8 cellular contexts compared by ENCODE assay signal in genomic region chr9:87793292-87793691, GRCh38.
DNase-seq lines count a peak whose midpoint lies in the region; ATAC-seq, FAIRE-seq and TF ChIP-seq lines count a peak whose summit lies in the region.

No MANE protein-coding gene starts in this region.

- no peaks in the 10 kb centered on the region for H3K9me3 ChIP-seq in A549
- no peaks in the 10 kb centered on the region for H3K9me3 ChIP-seq in adipocyte (ENCODE audit: control insufficient read depth, low read length)
- no peaks in the 10 kb centered on the region for H3K9me3 ChIP-seq in left lung

- CTCF ChIA-PET in A549 (lab: Yijun Ruan, JAX) = interaction anchor here (0.6 to 15.5 kb wide), 10 partner anchors 9 to 649 kb away, joined by 3 to 150 read pairs (median 4); no protein-coding TSS in a partner anchor

- H3K4me1 ChIP-seq in A549 = peaks cover 46% of the 10 kb centered on the region
- peaks cover 30% of the 10 kb centered on the region for H3K4me1 ChIP-seq in adipocyte (ENCODE audit: control insufficient read depth, insufficient read depth, low read length)
- peaks cover 0 to 38% of the 10 kb centered on the region in 2 donors for H3K4me1 ChIP-seq in left lung

- no peak; a peak in 1 of 5 replicates for TF ChIP-seq RAD21 in A549 (conservative IDR thresholded peaks at IDR 0.05 in 1 of 2, IDR thresholded peaks at IDR 0.05 in 1 of 2)

- peak; percentile 72 to 93 for DNase-seq in A549 (ENCODE audit: low read depth in 1 of 2, low spot score in 1 of 2)
- peak; percentile 32 for DNase-seq in HFF-Myc (ENCODE audit: extremely low read depth, low read depth)
- peak; percentile 86 for DNase-seq in adipocyte (ENCODE audit: low read depth)
- DNase-seq in left lung = no peak
- no peak for DNase-seq in anterior cingulate cortex (lab: John Stamatoyannopoulos, UW)
- no peak for DNase-seq in dermis blood vessel endothelial cell
- DNase-seq in stimulated activated CD4-positive, alpha-beta T cell treated with anti-CD3 and anti-CD28 coated beads, Interleukin-4, amount 100 ng/mL, for 24 hours = no peak

- 6% methylated on average over 6 of the region's 6 CpGs for WGBS in A549 (ENCODE audit: missing lambda C conversion rate)

- peak overlapping the region; percentile 92 for H3K4me2 ChIP-seq in A549

- TF ChIP-seq CTCF in A549 (IDR thresholded peaks at IDR 0.05) (no peak), HFF-Myc (IDR thresholded peaks at IDR 0.05; ENCODE audit: low read depth, low read length, missing control alignments) (no peak), left lung (IDR thresholded peaks at IDR 0.05) (no peak)

- POLR2A ChIA-PET in A549 (lab: Yijun Ruan, JAX) = interaction anchor here (1.3 to 2.0 kb wide), 7 partner anchors 22 to 181 kb away, joined by 4 to 51 read pairs (median 5); partner anchors contain the start of genes CDK20 and CTSL

- TF ChIP-seq POLR2A in A549 (IDR thresholded peaks at IDR 0.05; ENCODE audit: low read length) = no peak

- H3K9ac ChIP-seq in adipocyte (ENCODE audit: low read length) = peak overlapping the region; percentile 81

- intact Hi-C loops in left lung (cut with DNase I) = no loop called here

- ATAC-seq in A549 (peak; percentile 88 to 95), left lung (peak; percentile 79), SK-N-SH treated with all-trans-retinoic acid at 6 μM for 48 hours (no peak)

- no peaks in the 10 kb centered on the region for H3K27me3 ChIP-seq in adipocyte (replicated peaks; ENCODE audit: control insufficient read depth, insufficient read depth, low read length)
- no peaks in the 10 kb centered on the region for H3K27me3 ChIP-seq in left lung

- peak; percentile 78 to 79; a peak in 3 of 5 replicates for TF ChIP-seq EP300 in A549 (IDR thresholded peaks at IDR 0.05)

- H3K27ac ChIP-seq in A549 (peak overlapping the region; percentile 92 to 94), left lung (peak overlapping the region; percentile 67 to 84)

- FAIRE-seq in A549 (lab: Jason Lieb, UNC) = peak; percentile 77

- H3K4me3 ChIP-seq in A549 (peak overlapping the region; percentile 28), HFF-Myc (replicated peaks; ENCODE audit: low read depth, low read length) (no peak overlapping the region), adipocyte (ENCODE audit: low read length) (peak overlapping the region; percentile 66), left lung (no peak overlapping the region)

- no peaks in the 10 kb centered on the region for H3K36me3 ChIP-seq in adipocyte (ENCODE audit: control insufficient read depth, insufficient read depth, low read length, severe bottlenecking)
- H3K36me3 ChIP-seq in left lung = no peaks in the 10 kb centered on the region

TF ChIP-seq in A549, 52 proteins besides CTCF, POLR2A, EP300 and RAD21 (continues in another document):
- TF ChIP-seq CHD4 (IDR thresholded peaks at IDR 0.05; ENCODE audit: borderline replicate concordance) (no peak), GATA3 (IDR thresholded peaks at IDR 0.05; ENCODE audit: borderline replicate concordance) (peak; percentile 46; the same call in 1 of the 2 replicates), SMC3 (IDR thresholded peaks at IDR 0.05) (peak; percentile 22; the same call in 1 of the 3 replicates), NR3C1 (IDR thresholded peaks at IDR 0.05) (no peak), ESRRA (IDR thresholded peaks at IDR 0.05; ENCODE audit: borderline replicate concordance, low read length) (0 out of 2 replicates have a peak, but pooled peaks have one; percentile 46), JUN (IDR thresholded peaks at IDR 0.05) (peak; percentile 80 to 90; a peak in 4 of 5 replicates), SREBF2 (IDR thresholded peaks at IDR 0.05) (no peak), ZFP36 (IDR thresholded peaks at IDR 0.05; ENCODE audit: borderline replicate concordance, partially characterized antibody) (peak; percentile 3), FOSL2 (IDR thresholded peaks at IDR 0.05) (peak; percentile 94), FOSL2 (CRISPR knock-in tag; IDR thresholded peaks at IDR 0.05) (peak; percentile 99), JUNB (IDR thresholded peaks at IDR 0.05) (peak; percentile 87), KDM5A (IDR thresholded peaks at IDR 0.05) (no peak), FOSB (CRISPR knock-in tag; IDR thresholded peaks at IDR 0.05) (0 out of 2 replicates have a peak, but pooled peaks have one; percentile 11), MYC (IDR thresholded peaks at IDR 0.05; ENCODE audit: borderline replicate concordance, low read length) (no peak), POLR2AphosphoS2 (conservative IDR thresholded peaks at IDR 0.05; ENCODE audit: low read length) (no peak), CEBPB (IDR thresholded peaks at IDR 0.05) (peak; percentile 95 to 97), MAFK (IDR thresholded peaks at IDR 0.05; ENCODE audit: partially characterized antibody) (peak; percentile 48), RARB (CRISPR knock-in tag; IDR thresholded peaks at IDR 0.05) (0 out of 2 replicates have a peak, but pooled peaks have one; percentile 25)
- TF ChIP-seq, protein P1, sequence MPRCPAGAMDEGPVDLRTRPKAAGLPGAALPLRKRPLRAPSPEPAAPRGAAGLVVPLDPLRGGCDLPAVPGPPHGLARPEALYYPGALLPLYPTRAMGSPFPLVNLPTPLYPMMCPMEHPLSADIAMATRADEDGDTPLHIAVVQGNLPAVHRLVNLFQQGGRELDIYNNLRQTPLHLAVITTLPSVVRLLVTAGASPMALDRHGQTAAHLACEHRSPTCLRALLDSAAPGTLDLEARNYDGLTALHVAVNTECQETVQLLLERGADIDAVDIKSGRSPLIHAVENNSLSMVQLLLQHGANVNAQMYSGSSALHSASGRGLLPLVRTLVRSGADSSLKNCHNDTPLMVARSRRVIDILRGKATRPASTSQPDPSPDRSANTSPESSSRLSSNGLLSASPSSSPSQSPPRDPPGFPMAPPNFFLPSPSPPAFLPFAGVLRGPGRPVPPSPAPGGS (IDR thresholded peaks at IDR 0.05) = 0 out of 3 replicates have a peak, but pooled peaks have one; percentile 41
- TF ChIP-seq, protein P2, sequence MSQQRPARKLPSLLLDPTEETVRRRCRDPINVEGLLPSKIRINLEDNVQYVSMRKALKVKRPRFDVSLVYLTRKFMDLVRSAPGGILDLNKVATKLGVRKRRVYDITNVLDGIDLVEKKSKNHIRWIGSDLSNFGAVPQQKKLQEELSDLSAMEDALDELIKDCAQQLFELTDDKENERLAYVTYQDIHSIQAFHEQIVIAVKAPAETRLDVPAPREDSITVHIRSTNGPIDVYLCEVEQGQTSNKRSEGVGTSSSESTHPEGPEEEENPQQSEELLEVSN (IDR thresholded peaks at IDR 0.05; ENCODE audit: borderline replicate concordance, low read depth) = no peak

TF ChIP-seq in SK-N-SH treated with all-trans-retinoic acid at 6 μM for 48 hours, 23 proteins besides CTCF, POLR2A, EP300 and RAD21 (continues in another document):
- TF ChIP-seq, protein P3, sequence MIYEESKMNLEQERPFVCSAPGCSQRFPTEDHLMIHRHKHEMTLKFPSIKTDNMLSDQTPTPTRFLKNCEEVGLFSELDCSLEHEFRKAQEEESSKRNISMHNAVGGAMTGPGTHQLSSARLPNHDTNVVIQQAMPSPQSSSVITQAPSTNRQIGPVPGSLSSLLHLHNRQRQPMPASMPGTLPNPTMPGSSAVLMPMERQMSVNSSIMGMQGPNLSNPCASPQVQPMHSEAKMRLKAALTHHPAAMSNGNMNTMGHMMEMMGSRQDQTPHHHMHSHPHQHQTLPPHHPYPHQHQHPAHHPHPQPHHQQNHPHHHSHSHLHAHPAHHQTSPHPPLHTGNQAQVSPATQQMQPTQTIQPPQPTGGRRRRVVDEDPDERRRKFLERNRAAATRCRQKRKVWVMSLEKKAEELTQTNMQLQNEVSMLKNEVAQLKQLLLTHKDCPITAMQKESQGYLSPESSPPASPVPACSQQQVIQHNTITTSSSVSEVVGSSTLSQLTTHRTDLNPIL (CRISPR knock-in tag; IDR thresholded peaks at IDR 0.05; ENCODE audit: low read depth) = no peak
- no peak for TF ChIP-seq GLIS3 (CRISPR knock-in tag; IDR thresholded peaks at IDR 0.05)
- no peak for TF ChIP-seq CSDC2 (CRISPR knock-in tag; IDR thresholded peaks at IDR 0.05)
- no peak for TF ChIP-seq ZC3H10 (CRISPR knock-in tag; IDR thresholded peaks at IDR 0.05)
- no peak for TF ChIP-seq PATZ1 (CRISPR knock-in tag; IDR thresholded peaks at IDR 0.05; ENCODE audit: borderline replicate concordance)
- TF ChIP-seq ZNF70 (CRISPR knock-in tag; IDR thresholded peaks at IDR 0.05) = no peak
- TF ChIP-seq ZFP30 (CRISPR knock-in tag; IDR thresholded peaks at IDR 0.05) = no peak
- no peak for TF ChIP-seq ARNTL (CRISPR knock-in tag; IDR thresholded peaks at IDR 0.05; ENCODE audit: borderline replicate concordance, low read depth)
- no peak for TF ChIP-seq PPARA (CRISPR knock-in tag; IDR thresholded peaks at IDR 0.05; ENCODE audit: borderline replicate concordance)
- TF ChIP-seq TCF4 (CRISPR knock-in tag; IDR thresholded peaks at IDR 0.05; ENCODE audit: borderline replicate concordance) = no peak
- no peak for TF ChIP-seq CSRNP3 (CRISPR knock-in tag; IDR thresholded peaks at IDR 0.05)
- no peak for TF ChIP-seq BACH2 (CRISPR knock-in tag; IDR thresholded peaks at IDR 0.05; ENCODE audit: borderline replicate concordance)

Comparison
In these comparisons a context has a peak if more than half of its experiments do, and no peak if none do; other contexts are left out.
1. DNase-seq: peak in A549 (2 of 2), HFF-Myc (single experiment) and adipocyte (single experiment); none in left lung (0 of 2), anterior cingulate cortex (0 of 58), dermis blood vessel endothelial cell (single experiment) and stimulated activated CD4-positive, alpha-beta T cell treated with anti-CD3 and anti-CD28 coated beads, Interleukin-4, amount 100 ng/mL, for 24 hours (single experiment).
2. H3K4me3 ChIP-seq: peak in A549 (single experiment) and adipocyte (single experiment); none in HFF-Myc (single experiment) and left lung (0 of 2).
3. Of the 1 proteins assayed by ChIP-seq in both A549 and SK-N-SH treated with all-trans-retinoic acid at 6 μM for 48 hours: peak only in A549: RARB; only in SK-N-SH treated with all-trans-retinoic acid at 6 μM for 48 hours: none; in both: none; in neither: 0.